22 cellular contexts compared by ENCODE assay signal in genomic region chr1:20329793-20330542, GRCh38. TPM values are rescaled to one million over a fixed set of nuclear protein-coding genes. Genes with fewer than 3 reads are reported as not detected.
DNase-seq lines count a peak whose midpoint lies in the region; ATAC-seq, FAIRE-seq and TF ChIP-seq lines count a peak whose summit lies in the region.
"Had no signal": no experiment of that assay in that cellular context is flagged by ENCODE, and none has a peak within 500 bp of the region (broad histone marks: within the 10 kb centered on the region; RNA-seq: fewer than 3 reads in every experiment).

No MANE protein-coding gene starts in this region.

- peaks cover 6% of the 10 kb centered on the region for H3K4me1 Mint-ChIP-seq in neural progenitor cell
- H3K4me1 Mint-ChIP-seq: activated B cell treated with CpG ODN at 0.5 μM for 24 hours; activated naive CD8-positive, alpha-beta T cell treated with anti-CD3 and anti-CD28 coated beads for 36 hours; CD4-positive, CD25-positive, alpha-beta regulatory T cell; naive thymus-derived CD8-positive, alpha-beta T cell; T-cell had no signal

- H3K4me1 ChIP-seq in neural progenitor cell, result no peaks in the 10 kb centered on the region
- H3K4me1 ChIP-seq: HAP-1 had no signal

- H3K4me3 Mint-ChIP-seq in neural progenitor cell, result no peak overlapping the region
- H3K4me3 Mint-ChIP-seq: activated B cell treated with CpG ODN at 0.5 μM for 24 hours; activated naive CD8-positive, alpha-beta T cell treated with anti-CD3 and anti-CD28 coated beads for 36 hours; naive thymus-derived CD8-positive, alpha-beta T cell; T-cell had no signal

- H3K4me3 ChIP-seq in HFF-Myc (replicated peaks; ENCODE audit: low read depth, low read length), result no peak overlapping the region
- H3K4me3 ChIP-seq in bronchial epithelial cell (ENCODE audit: low read depth, low read length), result no peak overlapping the region
- no peak overlapping the region for H3K4me3 ChIP-seq in neural progenitor cell
- H3K4me3 ChIP-seq: HAP-1, left ventricle myocardium inferior, tibial artery had no signal

- H3K27ac ChIP-seq in neural progenitor cell, result no peak overlapping the region
- H3K27ac ChIP-seq: HL-60, left ventricle myocardium inferior, tibial artery had no signal

- H3K4me2 ChIP-seq in neural progenitor cell, result no peak overlapping the region

- no peaks in the 10 kb centered on the region for H3K36me3 Mint-ChIP-seq in neural progenitor cell
- H3K36me3 Mint-ChIP-seq: activated naive CD8-positive, alpha-beta T cell treated with anti-CD3 and anti-CD28 coated beads for 36 hours; CD4-positive, CD25-positive, alpha-beta regulatory T cell; naive thymus-derived CD8-positive, alpha-beta T cell; T-cell had no signal

- H3K9ac ChIP-seq in neural progenitor cell, result no peak overlapping the region

- TF ChIP-seq CTCF in HFF-Myc (IDR thresholded peaks at IDR 0.05; ENCODE audit: low read depth, low read length, missing control alignments) (peak; percentile 37), bronchial epithelial cell (IDR thresholded peaks at IDR 0.05; ENCODE audit: insufficient read depth, low read length, severe bottlenecking) (peak; percentile 44), neural progenitor cell (IDR thresholded peaks at IDR 0.05) (peak; percentile 42)

- H3K27me3 Mint-ChIP-seq in neural progenitor cell (ENCODE audit: insufficient read depth, low read depth), result peaks cover 7% of the 10 kb centered on the region

- FAIRE-seq in bronchial epithelial cell (lab: Jason Lieb, UNC), result peak; percentile 32

- DNase-seq in EH (ENCODE audit: low read depth), result peak; percentile 1
- no peak for DNase-seq in HFF-Myc (ENCODE audit: extremely low read depth, low read depth)
- DNase-seq in bronchial epithelial cell (ENCODE audit: low read depth), result peak; percentile 3
- DNase-seq in neural progenitor cell (ENCODE audit: low spot score), result no peak
- DNase-seq in amygdala (lab: John Stamatoyannopoulos, UW), result no peak
- no peak for DNase-seq in activated CD8-positive, alpha-beta memory T cell treated with anti-CD3 and anti-CD28 coated beads, Interleukin-2, amount 50 U/mL, for 4 hours
- DNase-seq: activated B cell treated with CpG ODN at 0.5 μM for 24 hours; activated naive CD8-positive, alpha-beta T cell treated with anti-CD3 and anti-CD28 coated beads for 36 hours; CD4-positive, CD25-positive, alpha-beta regulatory T cell; GF-D8; hypothalamus; left ventricle myocardium inferior; NCI-H146; NCI-H446 treated with DMSO at 0.1 percent for 48 hours; stimulated activated CD4-positive, alpha-beta T cell treated with anti-CD3 and anti-CD28 coated beads, Interleukin-4, amount 100 ng/mL, for 1 hour; T-cell; tibial artery had no signal

- no peak for ATAC-seq in HG03520 (IDR thresholded peaks at IDR 0.05; ENCODE audit: unreplicated experiment)
- ATAC-seq: naive thymus-derived CD8-positive, alpha-beta T cell; right cardiac atrium; T-cell had no signal

- H3F3A ChIP-seq in neural progenitor cell (ENCODE audit: low read depth), result no peaks in the 10 kb centered on the region

- H3K9me3 Mint-ChIP-seq in neural progenitor cell, result no peaks in the 10 kb centered on the region
- H3K9me3 Mint-ChIP-seq: activated B cell treated with CpG ODN at 0.5 μM for 24 hours; activated naive CD8-positive, alpha-beta T cell treated with anti-CD3 and anti-CD28 coated beads for 36 hours; CD4-positive, CD25-positive, alpha-beta regulatory T cell; naive thymus-derived CD8-positive, alpha-beta T cell; T-cell had no signal

- H3K36me3 ChIP-seq in bronchial epithelial cell (ENCODE audit: control insufficient read depth, insufficient read depth, low read length) (no peaks in the 10 kb centered on the region), neural progenitor cell (no peaks in the 10 kb centered on the region)
- H3K36me3 ChIP-seq: HAP-1, left ventricle myocardium inferior, tibial artery had no signal

- H3K9me3 ChIP-seq in neural progenitor cell (ENCODE audit: low read depth), result no peaks in the 10 kb centered on the region
- H3K9me3 ChIP-seq: HAP-1, left ventricle myocardium inferior, tibial artery had no signal

- no peak overlapping the region for H3K27ac Mint-ChIP-seq in neural progenitor cell
- H3K27ac Mint-ChIP-seq: activated B cell treated with CpG ODN at 0.5 μM for 24 hours; activated naive CD8-positive, alpha-beta T cell treated with anti-CD3 and anti-CD28 coated beads for 36 hours; CD4-positive, CD25-positive, alpha-beta regulatory T cell; naive thymus-derived CD8-positive, alpha-beta T cell; T-cell had no signal

- H4K20me1 ChIP-seq in neural progenitor cell (ENCODE audit: low read depth), result no peaks in the 10 kb centered on the region

- no peaks in the 10 kb centered on the region for H3K27me3 ChIP-seq in bronchial epithelial cell (ENCODE audit: control insufficient read depth, insufficient read depth, low read length)
- H3K27me3 ChIP-seq in neural progenitor cell, result peaks cover 16% of the 10 kb centered on the region

- H3K79me2 ChIP-seq in neural progenitor cell (ENCODE audit: low read depth), result no peaks in the 10 kb centered on the region

- H2AFZ ChIP-seq in neural progenitor cell (replicated peaks), result no peak overlapping the region

RNA-seq across cellular contexts. Expression of gene VWA5B1, which starts 39.3 kb away (rescaled TPM):
- total RNA-seq in bronchial epithelial cell, result not detected in 2 replicates
- not detected in 2 replicates for total RNA-seq in neural progenitor cell (ENCODE audit: low replicate concordance)
- total RNA-seq: activated B cell treated with CpG ODN at 0.5 μM for 24 hours; CD4-positive, CD25-positive, alpha-beta regulatory T cell; naive thymus-derived CD8-positive, alpha-beta T cell had no signal

Comparison
In these comparisons a context has a peak if more than half of its experiments do, and no peak if none do; other contexts are left out.
1. DNase-seq: peak in EH (single experiment) and bronchial epithelial cell (single experiment); none in HFF-Myc (single experiment), neural progenitor cell (single experiment), amygdala (0 of 56) and activated CD8-positive, alpha-beta memory T cell treated with anti-CD3 and anti-CD28 coated beads, Interleukin-2, amount 50 U/mL, for 4 hours (single experiment).
2. Peak in every context shown above with its lines, with median percentiles within 50 percentile points of each other: CTCF ChIP-seq.